Comparison of ENCODE assay signal across 8 cellular contexts in genomic region chr1:187464320-187464719, GRCh38.
"Had no signal": no experiment of that assay in that cellular context is flagged by ENCODE, and none has a peak within 500 bp of the region (broad histone marks: within the 10 kb centered on the region; RNA-seq: fewer than 3 reads in every experiment).

No MANE protein-coding gene starts in this region.

- DNase-seq: GDM1, GF-D8 had no signal

- ATAC-seq: GM12878 had no signal

- FAIRE-seq: G401.6, GM12878, GM12891, GM12892, GM18507, GM19239 had no signal

- H3K4me3 ChIP-seq: GM12878 had no signal
